1 cellular context compared by ENCODE assay signal in the genomic region with DNA sequence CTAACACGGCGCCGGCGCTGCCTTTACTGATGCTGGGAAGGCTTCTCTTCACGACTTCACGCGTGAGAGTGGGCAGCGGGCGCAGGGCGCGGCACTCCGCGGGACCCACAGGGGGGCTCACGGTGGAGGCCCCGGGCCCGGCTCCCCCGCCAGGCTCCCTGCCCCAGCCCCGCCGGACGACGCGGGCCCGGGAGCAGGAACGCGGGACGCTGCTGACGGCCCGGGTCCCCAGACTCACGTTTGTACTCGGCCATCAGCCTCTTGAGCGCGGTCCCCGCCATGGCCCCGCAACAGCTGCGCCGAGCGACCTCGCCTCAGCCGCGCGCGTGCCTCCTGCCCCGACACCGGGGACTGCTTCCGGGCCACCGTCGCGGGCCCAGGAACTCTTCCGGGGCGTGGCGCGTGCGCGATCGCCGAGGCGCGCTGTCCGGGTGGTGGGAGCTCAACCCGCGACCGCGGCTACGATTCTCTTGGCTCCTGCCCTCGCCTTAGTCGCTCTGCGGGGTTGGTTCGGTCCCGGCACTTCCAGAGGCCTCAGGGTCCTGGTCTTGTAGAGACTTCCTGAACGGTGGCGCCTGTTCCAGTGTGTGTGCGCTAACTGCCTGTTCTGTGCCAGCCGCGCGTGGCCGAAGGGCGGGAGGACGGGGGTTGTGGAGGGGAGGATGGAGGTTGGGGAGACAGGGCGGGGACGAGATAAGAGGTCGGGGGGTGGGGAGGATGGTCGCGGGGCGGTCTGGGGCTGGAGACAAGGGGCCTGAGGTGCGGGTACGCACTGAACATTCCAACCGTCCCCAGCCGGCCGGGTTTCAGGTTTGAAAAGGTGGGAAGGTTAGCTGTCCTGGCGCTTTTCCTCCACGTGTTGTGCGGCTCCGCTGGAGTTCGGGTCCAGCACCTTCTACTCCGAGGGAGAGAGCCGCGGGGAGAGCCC.
TF ChIP-seq lines count a peak whose summit lies in the region.

A gene with protein sequence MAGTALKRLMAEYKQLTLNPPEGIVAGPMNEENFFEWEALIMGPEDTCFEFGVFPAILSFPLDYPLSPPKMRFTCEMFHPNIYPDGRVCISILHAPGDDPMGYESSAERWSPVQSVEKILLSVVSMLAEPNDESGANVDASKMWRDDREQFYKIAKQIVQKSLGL (minus strand): TSS at position 353 of the 928 bp plus-strand sequence. CDS start 72 bp downstream, at position 281.

TF ChIP-seq in endothelial cell of umbilical vein, 7 proteins besides CTCF, POLR2A, EP300 and RAD21:
- TF ChIP-seq POLR2AphosphoS5 (IDR thresholded peaks at IDR 0.05; ENCODE audit: insufficient read depth, low read depth, low read length) (peak; percentile 85), JUN (IDR thresholded peaks at IDR 0.05; ENCODE audit: borderline replicate concordance, insufficient read depth, insufficient read length, low read depth) (no peak), EZH2 (IDR thresholded peaks at IDR 0.05; ENCODE audit: borderline replicate concordance, low read depth, low read length, severe bottlenecking) (no peak)
- TF ChIP-seq, protein P1, sequence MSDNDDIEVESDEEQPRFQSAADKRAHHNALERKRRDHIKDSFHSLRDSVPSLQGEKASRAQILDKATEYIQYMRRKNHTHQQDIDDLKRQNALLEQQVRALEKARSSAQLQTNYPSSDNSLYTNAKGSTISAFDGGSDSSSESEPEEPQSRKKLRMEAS (IDR thresholded peaks at IDR 0.05; ENCODE audit: insufficient read depth, insufficient read length): peak; percentile 66
TF ChIP-seq in endothelial cell of umbilical vein: peak in this region for 2.
